In the genomic region with DNA sequence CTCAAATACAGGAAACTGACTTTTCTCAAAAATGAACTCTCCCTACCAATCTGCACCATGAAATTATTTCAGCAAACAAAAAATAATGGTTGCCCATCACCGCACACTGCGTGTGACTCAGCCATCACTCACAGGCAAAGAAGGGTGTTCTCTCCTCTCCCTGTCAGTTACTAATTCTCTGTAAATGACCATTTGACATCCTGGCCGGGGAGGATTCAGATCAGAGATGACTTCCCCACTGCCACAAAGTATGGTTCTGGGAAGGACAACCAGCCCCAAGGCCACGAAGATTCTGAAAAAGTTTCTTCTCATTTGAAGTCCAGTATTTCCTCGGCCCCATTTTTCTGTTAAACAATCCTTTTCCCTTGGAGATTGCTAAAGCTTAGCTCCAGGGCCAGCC, we compare ENCODE assay signal across 10 cellular contexts.
A peak's percentile ranks its signal among the peaks of the same experiment; 100 is the strongest.
DNase-seq lines count a peak whose midpoint lies in the region; ATAC-seq and TF ChIP-seq lines count a peak whose summit lies in the region.
"Had no signal": no experiment of that assay in that cellular context is flagged by ENCODE, and none has a peak within 500 bp of the region (broad histone marks: within the 10 kb centered on the region; RNA-seq: fewer than 3 reads in every experiment).

No MANE protein-coding gene starts in this region.

- no peak for TF ChIP-seq CTCF in GM20000 (IDR thresholded peaks at IDR 0.05; ENCODE audit: extremely low read depth, missing control alignments)

- intact Hi-C loops in Right ventricle myocardium superior (cut with DNase I): no loop called here

- ATAC-seq in Right ventricle myocardium superior (ENCODE audit: poor library complexity): no peak

- peak; percentile 58 for DNase-seq in stimulated activated CD4-positive, alpha-beta T cell treated with anti-CD3 and anti-CD28 coated beads, Interleukin-1b, Interleukin-23, amount 100 ng/mL, for 48 hours
- no peak for DNase-seq in stimulated activated CD4-positive, alpha-beta T cell treated with anti-CD3 and anti-CD28 coated beads, Interleukin-4, amount 100 ng/mL, for 24 hours
- DNase-seq in activated T-cell treated with anti-CD3 and anti-CD28 coated beads, Interleukin-2, amount 50 U/mL, for 48 hours: peak; percentile 70 to 73
- DNase-seq in kidney tubule cell (ENCODE audit: low spot score) (peak; percentile 78), NCI-H1436 (lab: John Stamatoyannopoulos, UW) (no peak), GM20000 (ENCODE audit: low spot score) (no peak), Right ventricle myocardium superior (no peak)
- DNase-seq in stimulated activated CD4-positive, alpha-beta T cell treated with anti-CD3 and anti-CD28 coated beads, Interleukin-2, amount 100 ng/mL, for 24 hours: no peak
- DNase-seq: DMS79, NCI-H748 treated with DMSO at 0.1 percent for 48 hours had no signal

Comparison
In these comparisons a context has a peak if more than half of its experiments do, and no peak if none do; other contexts are left out.
1. DNase-seq: peak in stimulated activated CD4-positive, alpha-beta T cell treated with anti-CD3 and anti-CD28 coated beads, Interleukin-1b, Interleukin-23, amount 100 ng/mL, for 48 hours (single experiment), activated T-cell treated with anti-CD3 and anti-CD28 coated beads, Interleukin-2, amount 50 U/mL, for 48 hours (2 of 2) and kidney tubule cell (single experiment); none in stimulated activated CD4-positive, alpha-beta T cell treated with anti-CD3 and anti-CD28 coated beads, Interleukin-4, amount 100 ng/mL, for 24 hours (single experiment), NCI-H1436 (single experiment), GM20000 (single experiment), stimulated activated CD4-positive, alpha-beta T cell treated with anti-CD3 and anti-CD28 coated beads, Interleukin-2, amount 100 ng/mL, for 24 hours (0 of 2) and Right ventricle myocardium superior (single experiment).